In the genomic region with DNA sequence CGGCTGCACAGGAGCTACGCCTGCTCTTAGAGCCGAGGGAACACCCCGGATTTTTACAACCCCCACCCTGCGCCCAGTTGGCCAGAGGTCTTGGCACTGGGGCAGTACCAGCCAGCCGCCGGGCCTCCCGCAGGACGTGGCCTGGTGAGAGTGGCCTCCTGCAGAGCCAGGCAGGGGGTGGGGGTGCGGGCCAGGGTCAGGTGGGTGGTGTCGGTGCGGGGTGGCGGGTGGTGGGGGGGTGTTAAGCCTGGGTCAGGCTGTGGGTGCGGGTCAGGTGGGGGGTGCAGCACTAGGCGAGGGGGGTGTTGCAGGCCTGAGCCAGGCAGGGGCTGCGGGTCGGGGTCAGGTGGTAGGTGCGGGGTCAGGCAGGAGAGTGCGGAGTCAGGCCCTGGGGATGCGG, we compare ENCODE assay signal across 1 cellular context.
TF ChIP-seq lines count a peak whose summit lies in the region.

No MANE protein-coding gene starts in this region.

TF ChIP-seq in A549, 52 proteins besides CTCF, POLR2A, EP300 and RAD21 (continued from another document):
- TF ChIP-seq USF2 (IDR thresholded peaks at IDR 0.05) (no peak), NPAS2 (CRISPR knock-in tag; IDR thresholded peaks at IDR 0.05; ENCODE audit: borderline replicate concordance) (no peak), FOXS1 (CRISPR knock-in tag; IDR thresholded peaks at IDR 0.05) (no peak), HMGXB4 (CRISPR knock-in tag; IDR thresholded peaks at IDR 0.05; ENCODE audit: borderline replicate concordance) (no peak), KDM1A (IDR thresholded peaks at IDR 0.05; ENCODE audit: low read depth) (no peak), MYC (IDR thresholded peaks at IDR 0.05; ENCODE audit: borderline replicate concordance, low read length) (no peak), HOXB13 (CRISPR knock-in tag; IDR thresholded peaks at IDR 0.05; ENCODE audit: low read depth) (no peak), CBX8 (IDR thresholded peaks at IDR 0.05) (no peak), SMC3 (IDR thresholded peaks at IDR 0.05) (no peak)
